Comparison of ENCODE assay signal across 6 cellular contexts in genomic region chr6:147254929-147255473, GRCh38. TPM values are rescaled to one million over a fixed set of nuclear protein-coding genes. Genes with fewer than 3 reads are reported as not detected.
A peak's percentile ranks its signal among the peaks of the same experiment; 100 is the strongest.
DNase-seq lines count a peak whose midpoint lies in the region; ATAC-seq, FAIRE-seq and TF ChIP-seq lines count a peak whose summit lies in the region.
"Not testable (repeated sequence)": the region's sequence is repeated elsewhere in the genome, so short reads cannot be mapped to it uniquely, and the experiment has no call there.

No MANE protein-coding gene starts in this region.

- not testable (repeated sequence) for H3K9me1 ChIP-seq in K562 (ENCODE audit: control insufficient read depth, insufficient read depth, low read length)

- not testable (repeated sequence) for TF ChIP-seq CTCF in HEK293 (tag by site-specific recombination; IDR thresholded peaks at IDR 0.05); K562 (IDR thresholded peaks at IDR 0.05 in 2 of 3, conservative IDR thresholded peaks at IDR 0.05 in 1 of 3; ENCODE audit: insufficient read depth in 2 of 3, low read depth in 1 of 3, low read length in 3 of 3); neutrophil (IDR thresholded peaks at IDR 0.05)

- H3K79me2 ChIP-seq in K562 (ENCODE audit: control insufficient read depth, insufficient read depth, low read length) = peaks cover 33% of the 10 kb centered on the region

- H3K36me3 ChIP-seq in CD8-positive, alpha-beta memory T cell (ENCODE audit: insufficient read depth, low read length) = not testable (repeated sequence)
- H3K36me3 ChIP-seq in HEK293 (ENCODE audit: control insufficient read depth in 2 of 2, insufficient read depth in 1 of 2, low read length in 2 of 2) = peaks cover 0 to 22% of the 10 kb centered on the region in 2 experiments; a peak in 1 of 3 replicates
- peaks cover 77% of the 10 kb centered on the region for H3K36me3 ChIP-seq in K562 (ENCODE audit: control insufficient read depth, insufficient read depth, low read length)
- H3K36me3 ChIP-seq in neutrophil = peaks cover 28% of the 10 kb centered on the region

- H3K4me1 Mint-ChIP-seq in CD8-positive, alpha-beta memory T cell; memory B cell: not testable (repeated sequence)

- not testable (repeated sequence) for H3K27me3 ChIP-seq in CD8-positive, alpha-beta memory T cell (ENCODE audit: insufficient read depth, low read length, poor library complexity, severe bottlenecking); K562 (ENCODE audit: control insufficient read depth in 2 of 2, insufficient read depth in 2 of 2, low read length in 2 of 2); neutrophil

- not testable (repeated sequence) for H3K4me2 ChIP-seq in K562 (ENCODE audit: insufficient read depth, low read length)

- not testable (repeated sequence) for H3K4me3 ChIP-seq in CD8-positive, alpha-beta memory T cell (ENCODE audit: low read length); HEK293 (ENCODE audit: low read depth, low read length); K562; neutrophil (ENCODE audit: low read depth in 1 of 2, low read length in 1 of 2)

- TF ChIP-seq EP300 in K562 (IDR thresholded peaks at IDR 0.05; ENCODE audit: low read length) = not testable (repeated sequence)

- 93% methylated on average over 6 of the region's 6 CpGs for WGBS in K562 (ENCODE audit: insufficient coverage, low coverage, missing lambda C conversion rate)

- CTCF ChIA-PET in CD8-positive, alpha-beta memory T cell (lab: Charles Lee); HEK293 (lab: Yijun Ruan, JAX); K562 (lab: Yijun Ruan, JAX; ENCODE audit: low intra/inter-chr PET ratio): not testable (repeated sequence)

- not testable (repeated sequence) for H3K9ac ChIP-seq in K562 (ENCODE audit: insufficient read depth in 1 of 2, low read depth in 2 of 2, low read length in 2 of 2)

- in situ Hi-C loops in K562 (cut with MboI) = not testable (repeated sequence)

- not testable (repeated sequence) for BruUV-seq in K562 (replicated peaks; lab: Mats Ljungman, UMichigan)

- not testable (repeated sequence) for H2AFZ ChIP-seq in K562 (ENCODE audit: low read depth, low read length)

- not testable (repeated sequence) for FAIRE-seq in K562 (lab: Jason Lieb, UNC)

- intact Hi-C loops in K562 (cut with micrococcal nuclease) = not testable (repeated sequence)

- H3K27me3 Mint-ChIP-seq in CD8-positive, alpha-beta memory T cell; memory B cell: not testable (repeated sequence)

- peaks cover 16 to 27% (median 26%) of the 10 kb centered on the region in 3 donors for H3K36me3 Mint-ChIP-seq in CD8-positive, alpha-beta memory T cell
- H3K36me3 Mint-ChIP-seq in memory B cell = peaks cover 15% of the 10 kb centered on the region

- not testable (repeated sequence) for H4K20me1 ChIP-seq in K562 (replicated peaks; ENCODE audit: control insufficient read depth, insufficient read depth, low read length)

- TF ChIP-seq RAD21 in K562 (CRISPR knock-in tag; conservative IDR thresholded peaks at IDR 0.05 in 1 of 2, IDR thresholded peaks at IDR 0.05 in 1 of 2) = not testable (repeated sequence)

- POLR2A ChIA-PET in CD8-positive, alpha-beta memory T cell (lab: Charles Lee); HEK293 (lab: Yijun Ruan, JAX): not testable (repeated sequence)
- POLR2A ChIA-PET in K562 (lab: Yijun Ruan, JAX) = interaction anchor here (0.7 to 1.2 kb wide), 4 partner anchors 9 to 408 kb away, joined by 3 to 11 read pairs (median 3); no protein-coding TSS in a partner anchor

- H3K9me3 Mint-ChIP-seq in CD8-positive, alpha-beta memory T cell = not testable (repeated sequence)
- peaks cover 12% of the 10 kb centered on the region for H3K9me3 Mint-ChIP-seq in memory B cell

- not testable (repeated sequence) for DNase-seq in CD8-positive, alpha-beta memory T cell; K562 (ENCODE audit: extremely low read depth in 1 of 4, low spot score in 3 of 4); memory B cell (ENCODE audit: low spot score in 2 of 2)

- not testable (repeated sequence) for H3K27ac ChIP-seq in CD8-positive, alpha-beta memory T cell (ENCODE audit: low read depth, low read length); HEK293 (ENCODE audit: extremely low read depth, low read depth, low read length); K562 (ENCODE audit: extremely low read depth, low read depth, low read length)
- H3K27ac ChIP-seq in neutrophil = peak overlapping the region; percentile 59

- H3K4me3 Mint-ChIP-seq in CD8-positive, alpha-beta memory T cell; memory B cell: not testable (repeated sequence)

- ATAC-seq in SK-N-SH treated with all-trans-retinoic acid at 6 μM for 48 hours; memory B cell (ENCODE audit: low read depth): not testable (repeated sequence)
- ATAC-seq in K562 = 0 out of 3 replicates have a peak, but pooled peaks have one; percentile 12

- H3K27ac Mint-ChIP-seq in CD8-positive, alpha-beta memory T cell = peak overlapping the region in 5 of 8 donors; percentile 9 to 58 (median 33)
- peak overlapping the region; percentile 16 for H3K27ac Mint-ChIP-seq in memory B cell

- H3K9me3 ChIP-seq in CD8-positive, alpha-beta memory T cell (ENCODE audit: low read length); HEK293 (ENCODE audit: control insufficient read depth, insufficient read depth, low read depth, low read length); neutrophil: not testable (repeated sequence)
- H3K9me3 ChIP-seq in K562 (replicated peaks; ENCODE audit: control insufficient read depth, insufficient read depth, low read depth, low read length) = peaks cover 15% of the 10 kb centered on the region

- not testable (repeated sequence) for H3K4me1 ChIP-seq in CD8-positive, alpha-beta memory T cell (ENCODE audit: insufficient read depth, low read length); HEK293 (ENCODE audit: control insufficient read depth, insufficient read depth, low read length); K562 (replicated peaks in 1 of 2; ENCODE audit: control insufficient read depth in 2 of 2, insufficient read depth in 2 of 2, low read length in 2 of 2); neutrophil (ENCODE audit: control insufficient read depth in 1 of 2, insufficient read depth in 1 of 2, low read depth in 1 of 2, low read length in 1 of 2)

- TF ChIP-seq POLR2A in K562 (conservative IDR thresholded peaks at IDR 0.05) = not testable (repeated sequence)

TF ChIP-seq in HEK293, 187 proteins besides CTCF, POLR2A, EP300 and RAD21:
- peak; percentile 59 for TF ChIP-seq ZNF146 (tag by site-specific recombination; IDR thresholded peaks at IDR 0.05)

TF ChIP-seq in SK-N-SH treated with all-trans-retinoic acid at 6 μM for 48 hours, 23 proteins besides CTCF, POLR2A, EP300 and RAD21:
- 0 out of 2 replicates have a peak, but pooled peaks have one; percentile 12 for TF ChIP-seq ZNF8 (CRISPR knock-in tag; IDR thresholded peaks at IDR 0.05)

TF ChIP-seq in K562, 482 proteins besides CTCF, POLR2A, EP300 and RAD21:
- TF ChIP-seq ZNF507 (tag; conservative IDR thresholded peaks at IDR 0.05) = 0 out of 2 replicates have a peak, but pooled peaks have one; percentile 27
- TF ChIP-seq KLF16 (IDR thresholded peaks at IDR 0.05) = peak; percentile 73; the same call in 1 of the 2 replicates
- peak; percentile 78 for TF ChIP-seq MTA3 (IDR thresholded peaks at IDR 0.05; ENCODE audit: borderline replicate concordance)
- TF ChIP-seq ZNF146 (CRISPR knock-in tag; IDR thresholded peaks at IDR 0.05; ENCODE audit: unreplicated experiment) = peak; percentile 87
- TF ChIP-seq POLR2AphosphoS5 (IDR thresholded peaks at IDR 0.05; ENCODE audit: control insufficient read depth, insufficient read depth, low read depth, low read length) = peak; percentile 13; the same call in 1 of the 2 replicates
- TF ChIP-seq SUPT5H (IDR thresholded peaks at IDR 0.05) = peak; percentile 53; the same call in 1 of the 2 replicates

RNA-seq across cellular contexts. Expression of gene STXBP5, which starts 50.8 kb away (rescaled TPM):
- 10 to 100 TPM; 31.1 to 32.2 TPM for total RNA-seq in CD8-positive, alpha-beta memory T cell
- polyA plus RNA-seq in CD8-positive, alpha-beta memory T cell = 8.7 TPM
- 282 and 467 TPM in 2 replicates for total RNA-seq in K562 (2011; cell fraction: chromatin; rRNA removed; ENCODE audit: low replicate concordance)
- 111 and 113 TPM in 2 replicates for total RNA-seq in K562 (2011; cell fraction: nucleolus; rRNA removed)
- 160 and 217 TPM in 2 replicates for total RNA-seq in K562 (2011; cell fraction: nucleoplasm; rRNA removed)
- total RNA-seq in K562 (2014; rRNA removed) (50.1 and 60.1 TPM in 2 replicates), K562 (2014; rRNA removed; fragmentation: Illumina TruSeq; extraction: Trizol) (114 and 158 TPM in 2 replicates), K562 (2015; rRNA removed; fragmentation: Illumina TruSeq; extraction: Trizol) (144 and 155 TPM in 2 replicates), K562 (2021) (98.8 and 115 TPM in 2 replicates)
- polyA plus RNA-seq in K562 (2011; rRNA removed) (128 and 172 TPM in 2 replicates), K562 (2014; fragmentation: Illumina TruSeq; extraction: Trizol) (71.5 and 82.1 TPM in 2 replicates), K562 (2014; fragmentation: Nextera tagmentation; extraction: Ambion mirVana) (10 to 100 TPM; 23.3 to 23.9 TPM), K562 (2014; rRNA removed) (49.6 and 60.5 TPM in 2 replicates)
- 42.0 and 63.5 TPM in 2 replicates for polyA plus RNA-seq in K562 (2011; cell fraction: cytosol; rRNA removed)
- 254 and 270 TPM in 2 replicates for polyA plus RNA-seq in K562 (2011; cell fraction: nucleus; rRNA removed)
- 56.3 and 84.9 TPM in 2 replicates for polyA plus RNA-seq in K562 (2012)
- 447 and 452 TPM in 2 replicates for polyA minus RNA-seq in K562 (2011; rRNA and poly(A)+ RNA removed)
- polyA minus RNA-seq in K562 (2011; cell fraction: cytosol; rRNA and poly(A)+ RNA removed) = 96.1 and 167 TPM in 2 replicates
- polyA minus RNA-seq in K562 (2011; cell fraction: nucleus; rRNA and poly(A)+ RNA removed) = 374 and 571 TPM in 2 replicates
